ENCODE assay signal across 8 cellular contexts in genomic region chr17:27893834-27894503, GRCh38. TPM values are rescaled to one million over a fixed set of nuclear protein-coding genes. Genes with fewer than 3 reads are reported as not detected.
DNase-seq lines count a peak whose midpoint lies in the region; ATAC-seq and TF ChIP-seq lines count a peak whose summit lies in the region.

No MANE protein-coding gene starts in this region.

- peak overlapping the region; percentile 70 for H3K4me3 Mint-ChIP-seq in MCF 10A (ENCODE audit: unreplicated experiment)
- peak overlapping the region; percentile 40 for H3K4me3 Mint-ChIP-seq in progenitor cell of endocrine pancreas (ENCODE audit: low read depth)

- no TSS peak for BruUV-seq in MCF 10A (replicated peaks; lab: Mats Ljungman, UMichigan)

- in situ Hi-C loops in G401 (cut with HindIII; ENCODE audit: low sequenced_read_pairs), result loop anchor here (25.0 kb wide), 1 partner anchor 107 kb away; no protein-coding TSS in a partner anchor

- POLR2A ChIA-PET in MCF 10A (lab: Yijun Ruan, JAX), result interaction anchor here (0.5 to 1.8 kb wide), 7 partner anchors 13 to 426 kb away, joined by 3 to 6 read pairs (median 3); no protein-coding TSS in a partner anchor

- H3K9me3 Mint-ChIP-seq in MCF 10A (ENCODE audit: unreplicated experiment) (no peaks in the 10 kb centered on the region), progenitor cell of endocrine pancreas (ENCODE audit: low read depth) (no peaks in the 10 kb centered on the region)

- no peaks in the 10 kb centered on the region for H3K36me3 Mint-ChIP-seq in MCF 10A (ENCODE audit: insufficient read depth, unreplicated experiment)
- no peaks in the 10 kb centered on the region for H3K36me3 Mint-ChIP-seq in progenitor cell of endocrine pancreas (ENCODE audit: insufficient read depth)

- no peak overlapping the region for H3K27ac Mint-ChIP-seq in MCF 10A (ENCODE audit: low read depth, unreplicated experiment)
- peak overlapping the region; percentile 14 for H3K27ac Mint-ChIP-seq in progenitor cell of endocrine pancreas

- DNase-seq in G401 (ENCODE audit: low spot score), result peak; percentile 20
- peak; percentile 38 for DNase-seq in NCI-H82 treated with DMSO at 0.1 percent for 48 hours (lab: John Stamatoyannopoulos, UW; ENCODE audit: unreplicated experiment)
- DNase-seq in MCF 10A (ENCODE audit: unreplicated experiment), result no peak
- DNase-seq in progenitor cell of endocrine pancreas (ENCODE audit: low spot score, unreplicated experiment), result no peak
- no peak for DNase-seq in AG20443 (ENCODE audit: low spot score)

- CTCF ChIA-PET in MCF 10A (lab: Yijun Ruan, JAX), result interaction anchor here (0.6 to 4.3 kb wide), 42 partner anchors 9 to 673 kb away, joined by 3 to 62 read pairs (median 3); no protein-coding TSS in a partner anchor

- TF ChIP-seq CTCF in MCF 10A (IDR thresholded peaks at IDR 0.05; ENCODE audit: unreplicated experiment), result no peak
- no peak for TF ChIP-seq CTCF in progenitor cell of endocrine pancreas (IDR thresholded peaks at IDR 0.05; ENCODE audit: unreplicated experiment)

- H3K27me3 Mint-ChIP-seq in MCF 10A (ENCODE audit: insufficient read depth, unreplicated experiment) (peaks cover 28% of the 10 kb centered on the region), progenitor cell of endocrine pancreas (peaks cover 5% of the 10 kb centered on the region)

- intact Hi-C loops in MCF 10A (cut with micrococcal nuclease), result loop anchor here (2.0 kb wide), 1 partner anchor 147 kb away; no protein-coding TSS in a partner anchor

- ATAC-seq in HG03196 (IDR thresholded peaks at IDR 0.05; ENCODE audit: unreplicated experiment), result no peak
- no peak for ATAC-seq in GM19463 (IDR thresholded peaks at IDR 0.05; ENCODE audit: unreplicated experiment)
- ATAC-seq in GM19397 (IDR thresholded peaks at IDR 0.05; ENCODE audit: unreplicated experiment), result no peak

- peaks cover 5% of the 10 kb centered on the region for H3K4me1 Mint-ChIP-seq in MCF 10A (ENCODE audit: insufficient read depth, unreplicated experiment)
- H3K4me1 Mint-ChIP-seq in progenitor cell of endocrine pancreas (ENCODE audit: low read depth), result peaks cover 35% of the 10 kb centered on the region

RNA-seq across cellular contexts. Expression of gene LYRM9, which starts 0.8 kb away (rescaled TPM):
- total RNA-seq in G401 (2014; rRNA removed; shearing (Covaris generic)), result 5.9 and 8.2 TPM in 2 replicates
- 6.4 and 7.4 TPM in 2 replicates for total RNA-seq in MCF 10A (2022)
- 9.5 and 12.2 TPM in 2 replicates for total RNA-seq in progenitor cell of endocrine pancreas

Comparison
In these comparisons a context has a peak if more than half of its experiments do, and no peak if none do; other contexts are left out.
1. DNase-seq: peak in G401 (single experiment) and NCI-H82 treated with DMSO at 0.1 percent for 48 hours (single experiment); none in MCF 10A (single experiment), progenitor cell of endocrine pancreas (single experiment) and AG20443 (single experiment).